Comparison of ENCODE assay signal across 26 cellular contexts in genomic region chr4:188433916-188434315, GRCh38.
"Had no signal": no experiment of that assay in that cellular context is flagged by ENCODE, and none has a peak within 500 bp of the region (broad histone marks: within the 10 kb centered on the region; RNA-seq: fewer than 3 reads in every experiment).

No MANE protein-coding gene starts in this region.

- DNase-seq: activated B cell treated with CpG ODN at 0.5 μM for 24 hours; activated CD4-positive, alpha-beta T cell treated with anti-CD3 and anti-CD28 coated beads, Interleukin-2, amount 50 U/mL, for 1 hour; activated CD8-positive, alpha-beta T cell treated with anti-CD3 and anti-CD28 coated beads for 36 hours; activated gamma-delta T cell treated with Interleukin-2 at 50 U/mL for 16 hours; activated naive CD4-positive, alpha-beta T cell treated with anti-CD3 and anti-CD28 coated beads, Interleukin-2, amount 50 U/mL, for 16 hours; activated naive CD8-positive, alpha-beta T cell treated with anti-CD3 and anti-CD28 coated beads, Interleukin-2, amount 50 U/mL, for 24 hours; activated T-cell treated with anti-CD3 and anti-CD28 coated beads, Interleukin-2, amount 50 U/mL, for 4 hours; dermis blood vessel endothelial cell; effector memory CD4-positive, alpha-beta T cell; glutamatergic neuron; islet precursor cell; left ventricle myocardium inferior; mesendoderm; mucosa of descending colon; psoas muscle; spleen; stimulated activated naive CD8-positive, alpha-beta T cell treated with anti-CD3 and anti-CD28 coated beads, Interleukin-15, Interleukin-2, amounts not matched to agents 100 U/mL and 50 U/mL, for 24 hours; T-helper 2 cell; testis; transverse colon had no signal

- H3K4me1 ChIP-seq: parathyroid adenoma, psoas muscle, spleen, testis, transverse colon had no signal

- H3K27me3 Mint-ChIP-seq: activated B cell treated with CpG ODN at 0.5 μM for 24 hours; activated CD8-positive, alpha-beta T cell treated with anti-CD3 and anti-CD28 coated beads for 36 hours; activated naive CD8-positive, alpha-beta T cell treated with anti-CD3 and anti-CD28 coated beads, Interleukin-2, amount 50 U/mL, for 24 hours; activated T-helper 17 cell treated with anti-CD3 and anti-CD28 coated beads, Interleukin-2, amount 50 U/mL, for 72 hours; natural killer cell treated with Interleukin-12 subunit alpha and Interleukin-12 subunit beta and Interleukin-15 and Interleukin-18, amount 100 ng/mL, for 72 hours had no signal

- H3K27me3 ChIP-seq: neutrophil, spleen, testis, transverse colon had no signal

- H3K4me3 Mint-ChIP-seq: activated B cell treated with CpG ODN at 0.5 μM for 24 hours; activated CD8-positive, alpha-beta T cell treated with anti-CD3 and anti-CD28 coated beads for 36 hours; activated naive CD8-positive, alpha-beta T cell treated with anti-CD3 and anti-CD28 coated beads, Interleukin-2, amount 50 U/mL, for 24 hours; activated T-cell treated with anti-CD3 and anti-CD28 coated beads, Interleukin-2, amount 50 U/mL, for 4 hours; activated T-helper 17 cell treated with anti-CD3 and anti-CD28 coated beads, Interleukin-2, amount 50 U/mL, for 72 hours; natural killer cell treated with Interleukin-12 subunit alpha and Interleukin-12 subunit beta and Interleukin-15 and Interleukin-18, amount 100 ng/mL, for 72 hours had no signal

- H3K9me3 ChIP-seq: left ventricle myocardium inferior, mucosa of descending colon, neutrophil, psoas muscle, testis, transverse colon had no signal

- ATAC-seq: activated CD8-positive, alpha-beta T cell treated with anti-CD3 and anti-CD28 coated beads for 36 hours; activated naive CD8-positive, alpha-beta T cell treated with anti-CD3 and anti-CD28 coated beads, Interleukin-2, amount 50 U/mL, for 24 hours; activated T-cell treated with anti-CD3 and anti-CD28 coated beads, Interleukin-2, amount 50 U/mL, for 4 hours; activated T-helper 17 cell treated with anti-CD3 and anti-CD28 coated beads, Interleukin-2, amount 50 U/mL, for 72 hours; esophagus mucosa; mucosa of descending colon; natural killer cell treated with Interleukin-12 subunit alpha and Interleukin-12 subunit beta and Interleukin-15 and Interleukin-18, amount 100 ng/mL, for 72 hours; psoas muscle; stimulated activated naive CD8-positive, alpha-beta T cell treated with anti-CD3 and anti-CD28 coated beads, Interleukin-15, Interleukin-2, amounts not matched to agents 100 U/mL and 50 U/mL, for 24 hours had no signal

- H3K4me3 ChIP-seq: left ventricle myocardium inferior, lung, mucosa of descending colon, psoas muscle, spleen, testis, transverse colon had no signal

- H3K36me3 ChIP-seq: left ventricle myocardium inferior, neutrophil, spleen, transverse colon had no signal

- H3K27ac Mint-ChIP-seq: activated B cell treated with CpG ODN at 0.5 μM for 24 hours; activated CD8-positive, alpha-beta T cell treated with anti-CD3 and anti-CD28 coated beads for 36 hours; activated naive CD8-positive, alpha-beta T cell treated with anti-CD3 and anti-CD28 coated beads, Interleukin-2, amount 50 U/mL, for 24 hours; activated T-helper 17 cell treated with anti-CD3 and anti-CD28 coated beads, Interleukin-2, amount 50 U/mL, for 72 hours; natural killer cell treated with Interleukin-12 subunit alpha and Interleukin-12 subunit beta and Interleukin-15 and Interleukin-18, amount 100 ng/mL, for 72 hours had no signal

- H3K4me1 Mint-ChIP-seq: activated B cell treated with CpG ODN at 0.5 μM for 24 hours; activated naive CD8-positive, alpha-beta T cell treated with anti-CD3 and anti-CD28 coated beads, Interleukin-2, amount 50 U/mL, for 24 hours; activated T-helper 17 cell treated with anti-CD3 and anti-CD28 coated beads, Interleukin-2, amount 50 U/mL, for 72 hours had no signal

- H3K27ac ChIP-seq: left ventricle myocardium inferior, neutrophil, parathyroid adenoma, psoas muscle, spleen, testis, transverse colon had no signal
